Comparison of ENCODE assay signal across 8 cellular contexts in the genomic region with DNA sequence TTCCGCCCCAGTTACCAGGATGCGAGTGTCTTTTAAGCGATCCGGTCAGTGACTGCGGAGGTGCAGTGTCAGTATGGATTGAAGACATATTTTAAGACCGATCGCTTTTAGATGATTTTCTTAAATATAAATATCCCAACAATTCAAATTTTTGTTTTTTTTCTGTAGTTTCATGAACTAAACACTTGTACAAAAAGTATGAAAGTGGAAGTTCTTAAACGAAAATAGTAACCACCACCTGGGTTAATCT. TPM values are rescaled to one million over a fixed set of nuclear protein-coding genes. Genes with fewer than 3 reads are reported as not detected.
DNase-seq lines count a peak whose midpoint lies in the region; ATAC-seq and TF ChIP-seq lines count a peak whose summit lies in the region.

No MANE protein-coding gene starts in this region.

- H3K36me3 ChIP-seq in BE2C, result no peaks in the 10 kb centered on the region

- DNase-seq in BE2C, result no peak
- DNase-seq in caudate nucleus (lab: John Stamatoyannopoulos, UW), result no peak
- DNase-seq in naive B cell, result no peak
- DNase-seq in KG1 (lab: John Stamatoyannopoulos, UW), result no peak
- no peak for DNase-seq in MV-4-11 (lab: John Stamatoyannopoulos, UW)

- H3K27ac Mint-ChIP-seq in naive B cell, result peak overlapping the region; percentile 95 to 98 (median 96)

- H3K27ac ChIP-seq in caudate nucleus (ENCODE audit: low read depth, low read length), result peak overlapping the region; percentile 97

- H3K36me3 Mint-ChIP-seq in naive B cell, result peaks cover 0 to 7% of the 10 kb centered on the region in 2 donors

- H3K27me3 ChIP-seq in BE2C, result peaks cover 2% of the 10 kb centered on the region

- no peaks in the 10 kb centered on the region for H3K9me3 ChIP-seq in BE2C

- H3K27me3 Mint-ChIP-seq in naive B cell, result peaks cover 0 to 5% (median 0%) of the 10 kb centered on the region in 3 donors

- peaks cover 0 to 4% (median 0%) of the 10 kb centered on the region in 7 donors for H3K9me3 Mint-ChIP-seq in naive B cell

- no peak for TF ChIP-seq CTCF in BE2C (IDR thresholded peaks at IDR 0.05; ENCODE audit: low read depth, low read length)

- no peaks in the 10 kb centered on the region for H3K4me1 ChIP-seq in BE2C

- peak overlapping the region; percentile 94 for H3K4me3 ChIP-seq in BE2C (ENCODE audit: low read depth, low read length)

- ATAC-seq in HG03457 (IDR thresholded peaks at IDR 0.05; ENCODE audit: unreplicated experiment) (peak; percentile 17), naive B cell (ENCODE audit: low read depth in 2 of 2) (no peak), GM21717 (IDR thresholded peaks at IDR 0.05; ENCODE audit: unreplicated experiment) (no peak), GM19463 (IDR thresholded peaks at IDR 0.05; ENCODE audit: unreplicated experiment) (no peak)

- H3K4me3 Mint-ChIP-seq in naive B cell, result peak overlapping the region; percentile 86 to 98 (median 94)

- H3K4me1 Mint-ChIP-seq in naive B cell, result peaks cover 16 to 42% (median 18%) of the 10 kb centered on the region in 3 donors

RNA-seq across cellular contexts. Expression of a gene that starts 0.9 kb away (rescaled TPM):
- polyA plus RNA-seq in BE2C (2012; ENCODE audit: insufficient read depth, insufficient read length, low read depth), result 62.5 TPM
- polyA plus RNA-seq in naive B cell (ENCODE audit: low read depth in 6 of 6), result 100 to 1,000 TPM in 5 of 6 donors, 10 to 100 TPM in 1; 86.5 to 140 (median 110) TPM

RNA-seq across cellular contexts. Expression of a gene that starts 3.9 kb away (rescaled TPM):
- polyA plus RNA-seq in BE2C (2012; ENCODE audit: insufficient read depth, insufficient read length, low read depth), result 48.1 TPM
- polyA plus RNA-seq in naive B cell (ENCODE audit: low read depth in 6 of 6), result 10 to 100 TPM; 28.3 to 45.7 (median 33.3) TPM

RNA-seq across cellular contexts. Expression of a gene that starts 28.2 kb away (rescaled TPM):
- 0.73 TPM for polyA plus RNA-seq in BE2C (2012; ENCODE audit: insufficient read depth, insufficient read length, low read depth)
- not detected for polyA plus RNA-seq in naive B cell (ENCODE audit: low read depth in 6 of 6)
